Comparison of ENCODE assay signal across 8 cellular contexts in the genomic region with DNA sequence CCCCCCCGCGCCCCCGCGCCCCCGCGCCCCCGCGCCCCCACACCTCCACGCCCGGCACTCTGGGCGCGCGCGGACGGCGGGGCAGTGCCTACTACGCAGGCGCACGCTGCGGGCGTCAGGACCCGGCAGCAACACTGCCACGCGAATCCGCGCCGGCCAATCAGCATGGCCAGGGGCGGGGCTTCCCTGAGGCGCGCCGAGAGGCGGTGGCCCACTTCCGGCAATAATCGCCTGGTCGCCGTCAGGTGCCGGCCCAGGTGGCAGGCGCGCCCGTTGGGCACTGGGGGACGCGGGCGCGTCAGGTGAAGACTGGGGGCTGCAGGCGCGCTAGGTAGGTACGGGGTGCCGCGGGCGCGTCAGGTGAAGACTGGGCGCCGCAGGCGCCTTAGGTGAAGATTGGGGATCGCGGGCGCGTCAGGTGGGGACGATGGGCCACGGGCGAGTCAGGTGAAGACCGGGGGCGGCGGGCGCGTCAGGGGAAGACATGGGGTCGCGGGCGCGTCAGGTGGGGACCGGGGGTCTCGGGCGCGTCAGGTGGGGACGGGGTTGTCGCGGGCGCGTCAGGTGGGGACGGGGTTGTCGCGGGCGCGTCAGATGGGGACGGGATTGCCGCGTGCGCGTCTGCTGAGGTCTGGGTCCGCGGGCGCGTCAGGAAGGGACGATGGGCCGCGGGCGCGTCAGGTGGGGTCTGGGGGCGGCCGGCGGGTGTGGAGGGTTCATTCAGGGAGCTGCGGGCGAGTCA.
DNase-seq lines count a peak whose midpoint lies in the region; ATAC-seq lines count a peak whose summit lies in the region.

No MANE protein-coding gene starts in this region.

- DNase-seq in AML-193 (lab: John Stamatoyannopoulos, UW) (peak; percentile 70 to 78), NCI-H345 (lab: John Stamatoyannopoulos, UW) (peak; percentile 86), cerebellar nuclear complex (lab: John Stamatoyannopoulos, UW) (peak; percentile 7 to 73), kidney glomerular epithelial cell (lab: John Stamatoyannopoulos, UW) (peak; percentile 68)
- peak; percentile 84 to 85 for DNase-seq in stimulated activated CD4-positive, alpha-beta T cell treated with anti-CD3 and anti-CD28 coated beads, Interleukin-1b, Interleukin-23, amount 100 ng/mL, for 1 hour (ENCODE audit: low read depth in 2 of 2)

- ATAC-seq in GM19043 (IDR thresholded peaks at IDR 0.05; ENCODE audit: low read depth, unreplicated experiment), result peak; percentile 76
- peak; percentile 92 for ATAC-seq in HG03280 (IDR thresholded peaks at IDR 0.05; ENCODE audit: unreplicated experiment)
- ATAC-seq in activated CD4-positive, CD25-positive, alpha-beta regulatory T cell treated with anti-CD3 and anti-CD28 coated beads, Interleukin-2, amount 50 U/mL, for 24 hours, result peak; percentile 94 to 95

Comparison
In these comparisons a context has a peak if more than half of its experiments do, and no peak if none do; other contexts are left out.
1. Peak in every context shown above with its lines: DNase-seq and ATAC-seq.